In the genomic region with DNA sequence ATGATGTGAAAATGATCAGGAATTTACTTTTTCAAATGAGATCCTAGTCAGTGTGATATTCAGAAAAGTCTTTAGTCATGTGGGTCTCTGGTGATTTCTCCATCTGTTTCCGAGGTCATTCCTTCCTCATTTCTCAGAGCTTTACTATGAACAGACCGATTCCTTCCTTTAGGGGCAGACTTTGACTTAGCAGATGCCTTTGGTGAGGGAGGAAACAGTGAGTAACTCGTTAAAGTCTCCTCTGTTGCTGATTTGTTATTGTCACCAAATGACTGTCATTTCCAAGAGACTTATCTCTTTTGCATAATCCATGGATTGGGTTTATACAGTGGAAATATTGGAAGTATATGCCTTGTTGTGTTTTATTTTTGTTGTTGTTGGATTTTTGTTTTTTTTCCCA, we compare ENCODE assay signal across 8 cellular contexts.
A peak's percentile ranks its signal among the peaks of the same experiment; 100 is the strongest.
DNase-seq lines count a peak whose midpoint lies in the region; ATAC-seq, FAIRE-seq and TF ChIP-seq lines count a peak whose summit lies in the region.

No MANE protein-coding gene starts in this region.

- no peak overlapping the region for H3K9ac ChIP-seq in endothelial cell of umbilical vein (replicated peaks; ENCODE audit: extremely low read depth, insufficient read depth, low read length)
- no peak overlapping the region for H3K9ac ChIP-seq in neural cell (ENCODE audit: low read length)

- BruUV-seq in endothelial cell of umbilical vein (replicated peaks; lab: Mats Ljungman, UMichigan): no TSS peak

- H3K79me2 ChIP-seq in endothelial cell of umbilical vein (ENCODE audit: control insufficient read depth, insufficient read depth, low read length): peaks cover 87% of the 10 kb centered on the region
- H3K79me2 ChIP-seq in neural cell (replicated peaks; ENCODE audit: insufficient read depth, low read length): no peaks in the 10 kb centered on the region

- no peak for TF ChIP-seq RAD21 in neural cell (conservative IDR thresholded peaks at IDR 0.05)

- DNase-seq in AG20443 (ENCODE audit: low spot score): peak; percentile 85
- peak; percentile 97 for DNase-seq in KBM-7
- DNase-seq in endothelial cell of umbilical vein (ENCODE audit: low read depth, low spot score): peak; percentile 87
- no peak for DNase-seq in GM20000 (ENCODE audit: low spot score)
- DNase-seq in NCI-H2081 treated with DMSO at 0.1 percent for 48 hours (lab: John Stamatoyannopoulos, UW): no peak
- DNase-seq in GOT3 (lab: John Stamatoyannopoulos, UW): no peak

- dilution Hi-C loops in endothelial cell of umbilical vein (cut with MboI; ENCODE audit: extremely low pct_ligation_motif_present, low sequenced_read_pairs): no loop called here

- CTCF ChIA-PET in endothelial cell of umbilical vein (lab: Charles Lee): no interaction called here

- no peak for TF ChIP-seq EP300 in neural cell (conservative IDR thresholded peaks at IDR 0.05; ENCODE audit: poor library complexity, severe bottlenecking)

- H4K20me1 ChIP-seq in endothelial cell of umbilical vein (replicated peaks; ENCODE audit: control insufficient read depth, extremely low read depth, insufficient read depth, low read length): no peaks in the 10 kb centered on the region
- no peaks in the 10 kb centered on the region for H4K20me1 ChIP-seq in neural cell (ENCODE audit: insufficient read depth)

- peak; percentile 84 for FAIRE-seq in endothelial cell of umbilical vein (lab: Jason Lieb, UNC)

- TF ChIP-seq CTCF in endothelial cell of umbilical vein (IDR thresholded peaks at IDR 0.05; ENCODE audit: extremely low read depth in 1 of 2, insufficient read depth in 1 of 2, low read depth in 1 of 2, low read length in 2 of 2) (peak; percentile 36 to 49), neural cell (IDR thresholded peaks at IDR 0.05; ENCODE audit: poor library complexity, severe bottlenecking) (peak; percentile 43), GM20000 (IDR thresholded peaks at IDR 0.05; ENCODE audit: extremely low read depth, missing control alignments) (no peak)

- ATAC-seq in HG02981 (IDR thresholded peaks at IDR 0.05; ENCODE audit: unreplicated experiment): no peak

- H3K36me3 ChIP-seq in endothelial cell of umbilical vein (ENCODE audit: control insufficient read depth in 2 of 2, extremely low read depth in 1 of 2, insufficient read depth in 2 of 2, low read length in 2 of 2) (peaks cover 12 to 34% of the 10 kb centered on the region in 2 experiments), neural cell (ENCODE audit: insufficient read depth, low read length) (no peaks in the 10 kb centered on the region)

- no peaks in the 10 kb centered on the region for H3K27me3 ChIP-seq in endothelial cell of umbilical vein (ENCODE audit: control insufficient read depth in 2 of 2, insufficient read depth in 2 of 2, low read length in 2 of 2)
- H3K27me3 ChIP-seq in neural cell (ENCODE audit: insufficient read depth, low read depth, low read length): peaks cover 3% of the 10 kb centered on the region

- no peaks in the 10 kb centered on the region for H3F3A ChIP-seq in neural cell (ENCODE audit: insufficient read depth, low read length, poor library complexity, severe bottlenecking)

- no peaks in the 10 kb centered on the region for H3K9me2 ChIP-seq in neural cell (ENCODE audit: insufficient read depth, low read length)

- H3K4me2 ChIP-seq in endothelial cell of umbilical vein (ENCODE audit: insufficient read depth, low read length) (peak overlapping the region; percentile 53), neural cell (ENCODE audit: low read length) (no peak overlapping the region)

- intact Hi-C loops in endothelial cell of umbilical vein (cut with micrococcal nuclease): loop anchor here (2.0 kb wide), 1 partner anchor 82 kb away; no protein-coding TSS in a partner anchor

- H3K27ac ChIP-seq in endothelial cell of umbilical vein (ENCODE audit: insufficient read depth, low read depth, low read length) (peak overlapping the region; percentile 77), neural cell (ENCODE audit: low read length) (no peak overlapping the region)

- POLR2A ChIA-PET in endothelial cell of umbilical vein (lab: Charles Lee): no interaction called here

- H3K9me3 ChIP-seq in endothelial cell of umbilical vein (replicated peaks; ENCODE audit: control insufficient read depth, insufficient read depth, low read length): no peaks in the 10 kb centered on the region
- no peaks in the 10 kb centered on the region for H3K9me3 ChIP-seq in neural cell (ENCODE audit: low read length)

- H2AFZ ChIP-seq in endothelial cell of umbilical vein (ENCODE audit: low read depth, low read length) (peak overlapping the region; percentile 5), neural cell (ENCODE audit: low read depth, low read length) (no peak overlapping the region)

- in situ Hi-C loops in KBM-7 (cut with MboI; ENCODE audit: low pct_unique_long_range_greater_than_20kb, low sequenced_read_pairs): loop anchor here (25.0 kb wide), 1 partner anchor 1153 kb away; the partner anchor contains the start of gene ASMTL

- no peaks in the 10 kb centered on the region for H3K9me1 ChIP-seq in endothelial cell of umbilical vein (replicated peaks; ENCODE audit: control insufficient read depth, extremely low read depth, insufficient read depth, low read length)

- no peak for TF ChIP-seq POLR2A in endothelial cell of umbilical vein (IDR thresholded peaks at IDR 0.05; ENCODE audit: low read depth, low read length)

- no peak overlapping the region for H3K4me3 ChIP-seq in endothelial cell of umbilical vein (replicated peaks in 1 of 3; ENCODE audit: insufficient read depth in 1 of 3, low read depth in 1 of 3, low read length in 3 of 3)
- no peak overlapping the region for H3K4me3 ChIP-seq in neural cell (ENCODE audit: low read length)

- H3K4me1 ChIP-seq in endothelial cell of umbilical vein (ENCODE audit: control insufficient read depth, extremely low read depth, insufficient read depth, low read length): peaks cover 40% of the 10 kb centered on the region

TF ChIP-seq in endothelial cell of umbilical vein, 7 proteins besides CTCF, POLR2A, EP300 and RAD21:
- TF ChIP-seq POLR2AphosphoS5 (IDR thresholded peaks at IDR 0.05; ENCODE audit: insufficient read depth, low read depth, low read length): no peak
- no peak for TF ChIP-seq MYC (IDR thresholded peaks at IDR 0.05; ENCODE audit: low read depth, low read length)
- TF ChIP-seq JUN (IDR thresholded peaks at IDR 0.05; ENCODE audit: borderline replicate concordance, insufficient read depth, insufficient read length, low read depth): peak; percentile 58
- peak; percentile 51 for TF ChIP-seq FOS (IDR thresholded peaks at IDR 0.05; ENCODE audit: borderline replicate concordance, insufficient read depth, low read length)
- no peak for TF ChIP-seq GATA2 (IDR thresholded peaks at IDR 0.05; ENCODE audit: insufficient read depth, insufficient read length, low read depth, low read length)

TF ChIP-seq in neural cell, 6 proteins besides CTCF, POLR2A, EP300 and RAD21:
- TF ChIP-seq TAF1 (IDR thresholded peaks at IDR 0.05; ENCODE audit: low read depth) (no peak), MXI1 (conservative IDR thresholded peaks at IDR 0.05; ENCODE audit: poor library complexity, severe bottlenecking) (no peak), SMC3 (conservative IDR thresholded peaks at IDR 0.05; ENCODE audit: poor library complexity) (no peak), REST (IDR thresholded peaks at IDR 0.05; ENCODE audit: borderline replicate concordance) (no peak), EZH2 (IDR thresholded peaks at IDR 0.05; ENCODE audit: borderline replicate concordance, insufficient read depth, low read length, poor library complexity, severe bottlenecking) (no peak), POLR2AphosphoS5 (IDR thresholded peaks at IDR 0.05) (no peak)
TF ChIP-seq in neural cell: peak in this region for 0.

Comparison
In these comparisons a context has a peak if more than half of its experiments do, and no peak if none do; other contexts are left out.
1. DNase-seq: peak in AG20443 (single experiment), KBM-7 (single experiment) and endothelial cell of umbilical vein (single experiment); none in GM20000 (single experiment), NCI-H2081 treated with DMSO at 0.1 percent for 48 hours (single experiment) and GOT3 (single experiment).